In the genomic region with DNA sequence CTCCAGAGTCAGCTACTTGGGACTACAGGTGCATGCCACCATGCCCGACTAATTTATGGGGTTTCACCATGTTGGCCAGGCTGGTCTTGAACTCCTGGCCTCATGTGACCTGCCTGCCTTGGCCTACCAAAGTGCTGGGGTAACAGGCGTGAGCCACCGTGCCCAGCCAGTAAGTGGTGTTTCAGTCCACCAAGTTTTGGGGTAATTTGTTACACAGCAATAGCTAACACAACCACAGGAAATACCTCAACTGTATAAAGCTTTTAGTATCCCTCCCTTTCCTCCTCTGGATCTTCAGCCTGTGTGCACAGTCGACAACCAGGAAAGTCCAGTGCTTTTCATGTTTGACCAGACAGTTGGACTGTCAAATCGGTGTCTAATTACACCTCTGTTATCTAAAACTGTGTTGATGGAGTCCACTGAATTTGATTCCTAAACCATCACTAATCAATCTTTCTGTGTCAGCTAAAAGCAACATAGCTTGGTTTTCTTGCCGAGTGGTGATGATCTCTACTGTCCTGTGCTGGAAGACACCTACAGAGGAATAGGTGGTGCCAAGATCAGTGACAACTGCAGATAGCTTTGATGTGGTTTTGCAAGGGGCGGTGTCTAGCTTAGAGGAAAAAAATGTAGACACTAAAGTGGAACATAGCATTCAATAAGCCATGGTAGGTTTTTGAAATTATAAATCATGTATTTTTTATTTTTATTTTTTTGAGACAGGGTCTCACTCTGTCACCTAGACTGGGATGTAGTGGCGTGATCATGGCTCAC, we compare ENCODE assay signal across 1 cellular context.
TF ChIP-seq lines count a peak whose summit lies in the region.

No MANE protein-coding gene starts in this region.

TF ChIP-seq in SK-N-SH treated with all-trans-retinoic acid at 6 μM for 48 hours, 23 proteins besides CTCF, POLR2A, EP300 and RAD21 (continued from another document):
- TF ChIP-seq, protein P1, sequence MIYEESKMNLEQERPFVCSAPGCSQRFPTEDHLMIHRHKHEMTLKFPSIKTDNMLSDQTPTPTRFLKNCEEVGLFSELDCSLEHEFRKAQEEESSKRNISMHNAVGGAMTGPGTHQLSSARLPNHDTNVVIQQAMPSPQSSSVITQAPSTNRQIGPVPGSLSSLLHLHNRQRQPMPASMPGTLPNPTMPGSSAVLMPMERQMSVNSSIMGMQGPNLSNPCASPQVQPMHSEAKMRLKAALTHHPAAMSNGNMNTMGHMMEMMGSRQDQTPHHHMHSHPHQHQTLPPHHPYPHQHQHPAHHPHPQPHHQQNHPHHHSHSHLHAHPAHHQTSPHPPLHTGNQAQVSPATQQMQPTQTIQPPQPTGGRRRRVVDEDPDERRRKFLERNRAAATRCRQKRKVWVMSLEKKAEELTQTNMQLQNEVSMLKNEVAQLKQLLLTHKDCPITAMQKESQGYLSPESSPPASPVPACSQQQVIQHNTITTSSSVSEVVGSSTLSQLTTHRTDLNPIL (CRISPR knock-in tag; IDR thresholded peaks at IDR 0.05; ENCODE audit: low read depth) = no peak
- TF ChIP-seq GLIS3 (CRISPR knock-in tag; IDR thresholded peaks at IDR 0.05) (no peak), ZFP3 (CRISPR knock-in tag; IDR thresholded peaks at IDR 0.05) (no peak), TCF4 (CRISPR knock-in tag; IDR thresholded peaks at IDR 0.05; ENCODE audit: borderline replicate concordance) (no peak), TOX (CRISPR knock-in tag; IDR thresholded peaks at IDR 0.05; ENCODE audit: borderline replicate concordance) (no peak), ZFP30 (CRISPR knock-in tag; IDR thresholded peaks at IDR 0.05) (no peak), ZNF565 (CRISPR knock-in tag; conservative IDR thresholded peaks at IDR 0.05; ENCODE audit: low read depth) (no peak), ZNF70 (CRISPR knock-in tag; IDR thresholded peaks at IDR 0.05) (no peak), RARB (CRISPR knock-in tag; IDR thresholded peaks at IDR 0.05) (no peak), CSDC2 (CRISPR knock-in tag; IDR thresholded peaks at IDR 0.05) (no peak), ZNF8 (CRISPR knock-in tag; IDR thresholded peaks at IDR 0.05) (no peak), ESRRG (CRISPR knock-in tag; IDR thresholded peaks at IDR 0.05) (no peak)
- TF ChIP-seq, protein P2, sequence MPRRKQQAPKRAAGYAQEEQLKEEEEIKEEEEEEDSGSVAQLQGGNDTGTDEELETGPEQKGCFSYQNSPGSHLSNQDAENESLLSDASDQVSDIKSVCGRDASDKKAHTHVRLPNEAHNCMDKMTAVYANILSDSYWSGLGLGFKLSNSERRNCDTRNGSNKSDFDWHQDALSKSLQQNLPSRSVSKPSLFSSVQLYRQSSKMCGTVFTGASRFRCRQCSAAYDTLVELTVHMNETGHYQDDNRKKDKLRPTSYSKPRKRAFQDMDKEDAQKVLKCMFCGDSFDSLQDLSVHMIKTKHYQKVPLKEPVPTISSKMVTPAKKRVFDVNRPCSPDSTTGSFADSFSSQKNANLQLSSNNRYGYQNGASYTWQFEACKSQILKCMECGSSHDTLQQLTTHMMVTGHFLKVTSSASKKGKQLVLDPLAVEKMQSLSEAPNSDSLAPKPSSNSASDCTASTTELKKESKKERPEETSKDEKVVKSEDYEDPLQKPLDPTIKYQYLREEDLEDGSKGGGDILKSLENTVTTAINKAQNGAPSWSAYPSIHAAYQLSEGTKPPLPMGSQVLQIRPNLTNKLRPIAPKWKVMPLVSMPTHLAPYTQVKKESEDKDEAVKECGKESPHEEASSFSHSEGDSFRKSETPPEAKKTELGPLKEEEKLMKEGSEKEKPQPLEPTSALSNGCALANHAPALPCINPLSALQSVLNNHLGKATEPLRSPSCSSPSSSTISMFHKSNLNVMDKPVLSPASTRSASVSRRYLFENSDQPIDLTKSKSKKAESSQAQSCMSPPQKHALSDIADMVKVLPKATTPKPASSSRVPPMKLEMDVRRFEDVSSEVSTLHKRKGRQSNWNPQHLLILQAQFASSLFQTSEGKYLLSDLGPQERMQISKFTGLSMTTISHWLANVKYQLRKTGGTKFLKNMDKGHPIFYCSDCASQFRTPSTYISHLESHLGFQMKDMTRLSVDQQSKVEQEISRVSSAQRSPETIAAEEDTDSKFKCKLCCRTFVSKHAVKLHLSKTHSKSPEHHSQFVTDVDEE (CRISPR knock-in tag; IDR thresholded peaks at IDR 0.05) = no peak
- TF ChIP-seq, protein P3, sequence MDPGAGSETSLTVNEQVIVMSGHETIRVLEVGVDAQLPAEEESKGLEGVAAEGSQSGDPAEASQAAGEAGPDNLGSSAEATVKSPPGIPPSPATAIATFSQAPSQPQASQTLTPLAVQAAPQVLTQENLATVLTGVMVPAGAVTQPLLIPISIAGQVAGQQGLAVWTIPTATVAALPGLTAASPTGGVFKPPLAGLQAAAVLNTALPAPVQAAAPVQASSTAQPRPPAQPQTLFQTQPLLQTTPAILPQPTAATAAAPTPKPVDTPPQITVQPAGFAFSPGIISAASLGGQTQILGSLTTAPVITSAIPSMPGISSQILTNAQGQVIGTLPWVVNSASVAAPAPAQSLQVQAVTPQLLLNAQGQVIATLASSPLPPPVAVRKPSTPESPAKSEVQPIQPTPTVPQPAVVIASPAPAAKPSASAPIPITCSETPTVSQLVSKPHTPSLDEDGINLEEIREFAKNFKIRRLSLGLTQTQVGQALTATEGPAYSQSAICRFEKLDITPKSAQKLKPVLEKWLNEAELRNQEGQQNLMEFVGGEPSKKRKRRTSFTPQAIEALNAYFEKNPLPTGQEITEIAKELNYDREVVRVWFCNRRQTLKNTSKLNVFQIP (CRISPR knock-in tag; IDR thresholded peaks at IDR 0.05; ENCODE audit: borderline replicate concordance, low read depth) = no peak
- TF ChIP-seq, protein P4, sequence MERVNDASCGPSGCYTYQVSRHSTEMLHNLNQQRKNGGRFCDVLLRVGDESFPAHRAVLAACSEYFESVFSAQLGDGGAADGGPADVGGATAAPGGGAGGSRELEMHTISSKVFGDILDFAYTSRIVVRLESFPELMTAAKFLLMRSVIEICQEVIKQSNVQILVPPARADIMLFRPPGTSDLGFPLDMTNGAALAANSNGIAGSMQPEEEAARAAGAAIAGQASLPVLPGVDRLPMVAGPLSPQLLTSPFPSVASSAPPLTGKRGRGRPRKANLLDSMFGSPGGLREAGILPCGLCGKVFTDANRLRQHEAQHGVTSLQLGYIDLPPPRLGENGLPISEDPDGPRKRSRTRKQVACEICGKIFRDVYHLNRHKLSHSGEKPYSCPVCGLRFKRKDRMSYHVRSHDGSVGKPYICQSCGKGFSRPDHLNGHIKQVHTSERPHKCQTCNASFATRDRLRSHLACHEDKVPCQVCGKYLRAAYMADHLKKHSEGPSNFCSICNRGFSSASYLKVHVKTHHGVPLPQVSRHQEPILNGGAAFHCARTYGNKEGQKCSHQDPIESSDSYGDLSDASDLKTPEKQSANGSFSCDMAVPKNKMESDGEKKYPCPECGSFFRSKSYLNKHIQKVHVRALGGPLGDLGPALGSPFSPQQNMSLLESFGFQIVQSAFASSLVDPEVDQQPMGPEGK (CRISPR knock-in tag; IDR thresholded peaks at IDR 0.05; ENCODE audit: borderline replicate concordance) = no peak
